Comparison of ENCODE assay signal across 22 cellular contexts in the genomic region with DNA sequence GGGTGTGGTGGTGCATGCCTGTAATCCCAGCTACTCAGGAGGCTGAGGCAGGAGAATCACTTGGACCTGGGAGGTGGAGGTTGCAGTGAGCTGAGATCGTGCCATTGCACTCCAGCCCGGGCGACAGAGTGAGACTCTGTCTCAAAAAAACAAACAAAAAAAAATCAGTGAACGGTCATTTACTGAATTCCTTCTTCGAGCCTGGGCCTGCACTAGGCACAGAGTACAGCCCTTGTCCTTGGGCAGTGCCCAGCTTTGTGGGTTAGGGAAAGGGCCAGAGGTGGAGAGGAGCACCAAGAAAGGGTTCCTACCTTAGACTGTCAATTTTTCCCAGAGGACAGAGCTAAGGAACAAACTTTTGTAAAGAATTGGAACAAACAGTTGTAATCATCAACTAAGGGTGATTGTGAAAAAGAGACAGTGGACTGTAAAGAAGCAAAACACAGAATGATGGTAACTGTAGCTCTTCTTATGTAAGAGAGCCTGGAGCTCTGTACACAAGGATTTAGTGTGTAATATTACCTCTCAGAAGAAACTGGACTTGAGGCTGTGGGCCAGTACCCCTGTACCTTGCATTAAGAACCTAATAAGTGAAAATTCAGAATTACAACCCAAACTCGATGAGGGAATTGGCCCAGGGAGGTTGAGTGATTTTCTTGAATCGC. TPM values are rescaled to one million over a fixed set of nuclear protein-coding genes. Genes with fewer than 3 reads are reported as not detected.
DNase-seq lines count a peak whose midpoint lies in the region; ATAC-seq, FAIRE-seq and TF ChIP-seq lines count a peak whose summit lies in the region.
"Had no signal": no experiment of that assay in that cellular context is flagged by ENCODE, and none has a peak within 500 bp of the region (broad histone marks: within the 10 kb centered on the region; RNA-seq: fewer than 3 reads in every experiment).

No MANE protein-coding gene starts in this region.

- no peak for TF ChIP-seq CTCF in HepG2 (CRISPR knock-in tag; IDR thresholded peaks at IDR 0.05)
- no peak for TF ChIP-seq CTCF in right lobe of liver (IDR thresholded peaks at IDR 0.05)
- TF ChIP-seq CTCF in osteocyte (IDR thresholded peaks at IDR 0.05) = no peak

- ATAC-seq in HepG2 (peak; percentile 79), right lobe of liver (no peak), memory B cell (ENCODE audit: low read depth) (no peak), GM21737 (IDR thresholded peaks at IDR 0.05; ENCODE audit: unreplicated experiment) (no peak)
- ATAC-seq in activated T-cell treated with anti-CD3 and anti-CD28 coated beads, Interleukin-2, amount 50 U/mL, for 72 hours (replicated peaks in 1 of 2) = no peak
- ATAC-seq: A549; CD8-positive, alpha-beta T cell; GM12878 had no signal

- POLR2A ChIA-PET in HepG2 (lab: Yijun Ruan, JAX) = interaction anchor here (1.2 to 1.4 kb wide), 2 partner anchors 10 to 52 kb away, joined by 4 to 7 read pairs; partner anchors contain the start of gene EMSY

- H3K27me3 ChIP-seq in HepG2 (ENCODE audit: control insufficient read depth in 1 of 2, insufficient read depth in 2 of 2, low read length in 2 of 2) (no peaks in the 10 kb centered on the region), right lobe of liver (no peaks in the 10 kb centered on the region)
- H3K27me3 ChIP-seq: BLaER1 treated with 17β-estradiol and CSF1 and Interleukin-3, amounts not matched to agents 10 nM and 100 nM had no signal

- H3K4me3 ChIP-seq in HepG2 (replicated peaks in 1 of 3; ENCODE audit: insufficient read depth in 1 of 3, low read depth in 2 of 3, low read length in 3 of 3) (peak overlapping the region in 2 of 3 experiments; percentile 12 to 24; a peak in 3 of 6 replicates), right lobe of liver (no peak overlapping the region)
- H3K4me3 ChIP-seq: A549; BLaER1 treated with 17β-estradiol and CSF1 and Interleukin-3, amounts not matched to agents 10 nM and 100 nM; GM12878 had no signal

- H3K9ac ChIP-seq in HepG2 (ENCODE audit: insufficient read depth, low read depth, low read length) = 0 out of 2 replicates have a peak overlapping the region, but pooled peaks have one; percentile 11
- H3K9ac ChIP-seq: BLaER1 treated with 17β-estradiol and CSF1 and Interleukin-3, amounts not matched to agents 10 nM and 100 nM had no signal

- in situ Hi-C loops in HepG2 (cut with HindIII; ENCODE audit: extremely low pct_ligation_motif_present, low pct_unique_long_range_greater_than_20kb) = no loop called here

- 5% methylated on average over 7 of the region's 7 CpGs for WGBS in HepG2 (ENCODE audit: low lambda C conversion rate)
- 66% methylated on average over 4 of the region's 7 CpGs for WGBS in right lobe of liver (ENCODE audit: insufficient coverage, low coverage, low lambda C conversion rate, missing lambda C conversion rate)

- H4K20me1 ChIP-seq in HepG2 (ENCODE audit: insufficient read depth, low read length) = no peaks in the 10 kb centered on the region
- H4K20me1 ChIP-seq: BLaER1 treated with 17β-estradiol and CSF1 and Interleukin-3, amounts not matched to agents 10 nM and 100 nM had no signal

- H3K4me2 ChIP-seq in HepG2 (ENCODE audit: low read depth, low read length) = peak overlapping the region; percentile 59
- H3K4me2 ChIP-seq: A549; BLaER1 treated with 17β-estradiol and CSF1 and Interleukin-3, amounts not matched to agents 10 nM and 100 nM had no signal

- H3K9me3 Mint-ChIP-seq in memory B cell (no peaks in the 10 kb centered on the region), osteocyte (ENCODE audit: unreplicated experiment) (no peaks in the 10 kb centered on the region)
- no peaks in the 10 kb centered on the region for H3K9me3 Mint-ChIP-seq in activated T-cell treated with anti-CD3 and anti-CD28 coated beads, Interleukin-2, amount 50 U/mL, for 72 hours
- H3K9me3 Mint-ChIP-seq: CD4-positive, alpha-beta T cell; CD8-positive, alpha-beta T cell had no signal

- TF ChIP-seq POLR2A in HepG2 (IDR thresholded peaks at IDR 0.05; ENCODE audit: insufficient read depth in 1 of 2, low read depth in 2 of 2, low read length in 2 of 2) (no peak), right lobe of liver (IDR thresholded peaks at IDR 0.05) (no peak)

- H3K9me3 ChIP-seq in HepG2 (ENCODE audit: low read length) = no peaks in the 10 kb centered on the region
- no peaks in the 10 kb centered on the region for H3K9me3 ChIP-seq in right lobe of liver
- H3K9me3 ChIP-seq: A549; BLaER1 treated with 17β-estradiol and CSF1 and Interleukin-3, amounts not matched to agents 10 nM and 100 nM; Caco-2 had no signal

- intact Hi-C loops in HepG2 (cut with micrococcal nuclease; ENCODE audit: unreplicated experiment) = no loop called here
- intact Hi-C loops in right lobe of liver (cut with DNase I) = no loop called here

- no peak for FAIRE-seq in HepG2 (lab: Jason Lieb, UNC)
- FAIRE-seq: A549, D721Med, G401.6, GM12878, GM12892, GM18507 had no signal

- TF ChIP-seq EP300 in HepG2 (IDR thresholded peaks at IDR 0.05; ENCODE audit: low read depth in 2 of 2, low read length in 2 of 2) (peak in 1 of 2 experiments; percentile 16; a peak in 1 of 4 replicates), HepG2 (CRISPR knock-in tag; IDR thresholded peaks at IDR 0.05; ENCODE audit: borderline replicate concordance) (no peak)

- peak overlapping the region; percentile 57 for H3K27ac ChIP-seq in HepG2 (ENCODE audit: extremely low read length, insufficient read depth, low read length)
- no peak overlapping the region for H3K27ac ChIP-seq in right lobe of liver
- H3K27ac ChIP-seq: 22Rv1, A549, C4-2B had no signal

- CTCF ChIA-PET in HepG2 (lab: Yijun Ruan, JAX; ENCODE audit: low intra/inter-chr PET ratio, low total read pairs) = no interaction called here

- H3K36me3 Mint-ChIP-seq in memory B cell (no peaks in the 10 kb centered on the region), osteocyte (ENCODE audit: unreplicated experiment) (no peaks in the 10 kb centered on the region)
- no peaks in the 10 kb centered on the region for H3K36me3 Mint-ChIP-seq in activated T-cell treated with anti-CD3 and anti-CD28 coated beads, Interleukin-2, amount 50 U/mL, for 72 hours (ENCODE audit: insufficient read depth in 2 of 2)
- H3K36me3 Mint-ChIP-seq: CD8-positive, alpha-beta T cell had no signal

- H3K4me1 ChIP-seq in HepG2 (ENCODE audit: insufficient read depth, low read length) (peaks cover 20% of the 10 kb centered on the region), right lobe of liver (no peaks in the 10 kb centered on the region)
- H3K4me1 ChIP-seq: A549; BLaER1 treated with 17β-estradiol and CSF1 and Interleukin-3, amounts not matched to agents 10 nM and 100 nM; Caco-2 had no signal

- BruUV-seq in HepG2 (replicated peaks; lab: Mats Ljungman, UMichigan) = no TSS peak

- H3K27ac Mint-ChIP-seq in memory B cell (peak overlapping the region; percentile 28), osteocyte (ENCODE audit: unreplicated experiment) (no peak overlapping the region)
- no peak overlapping the region for H3K27ac Mint-ChIP-seq in activated T-cell treated with anti-CD3 and anti-CD28 coated beads, Interleukin-2, amount 50 U/mL, for 72 hours
- H3K27ac Mint-ChIP-seq: B cell; CD4-positive, alpha-beta T cell; CD8-positive, alpha-beta T cell had no signal

- H3K4me1 Mint-ChIP-seq in memory B cell = peaks cover 7% of the 10 kb centered on the region
- H3K4me1 Mint-ChIP-seq in osteocyte (ENCODE audit: unreplicated experiment) = no peaks in the 10 kb centered on the region
- H3K4me1 Mint-ChIP-seq in activated T-cell treated with anti-CD3 and anti-CD28 coated beads, Interleukin-2, amount 50 U/mL, for 72 hours (ENCODE audit: low read depth) = no peaks in the 10 kb centered on the region

- H3K4me3 Mint-ChIP-seq in memory B cell (no peak overlapping the region), osteocyte (ENCODE audit: unreplicated experiment) (no peak overlapping the region)
- no peak overlapping the region for H3K4me3 Mint-ChIP-seq in activated T-cell treated with anti-CD3 and anti-CD28 coated beads, Interleukin-2, amount 50 U/mL, for 72 hours
- H3K4me3 Mint-ChIP-seq: B cell; CD4-positive, alpha-beta T cell; CD8-positive, alpha-beta T cell had no signal

- H2AFZ ChIP-seq in HepG2 (ENCODE audit: low read length) = peak overlapping the region; percentile 45

- DNase-seq in HepG2 (ENCODE audit: low spot score) = no peak
- no peak for DNase-seq in right lobe of liver
- no peak for DNase-seq in memory B cell (ENCODE audit: low spot score in 2 of 2)
- DNase-seq in osteocyte (ENCODE audit: extremely low spot score, unreplicated experiment) = peak; percentile 54
- DNase-seq in activated T-cell treated with anti-CD3 and anti-CD28 coated beads, Interleukin-2, amount 50 U/mL, for 72 hours = no peak
- DNase-seq in GF-D8 (lab: John Stamatoyannopoulos, UW) = no peak
- DNase-seq: Caco-2; Calu3; CD4-positive, alpha-beta T cell; CD8-positive, alpha-beta T cell; DMS79 treated with DMSO at 0.1 percent for 48 hours had no signal

- H3K36me3 ChIP-seq in HepG2 (replicated peaks in 1 of 2; ENCODE audit: control insufficient read depth in 1 of 2, insufficient read depth in 2 of 2, low read length in 2 of 2) (no peaks in the 10 kb centered on the region), right lobe of liver (no peaks in the 10 kb centered on the region)
- H3K36me3 ChIP-seq: BLaER1 treated with 17β-estradiol and CSF1 and Interleukin-3, amounts not matched to agents 10 nM and 100 nM had no signal

- H3K27me3 Mint-ChIP-seq in memory B cell (no peaks in the 10 kb centered on the region), osteocyte (ENCODE audit: unreplicated experiment) (no peaks in the 10 kb centered on the region)
- peaks cover 7% of the 10 kb centered on the region for H3K27me3 Mint-ChIP-seq in activated T-cell treated with anti-CD3 and anti-CD28 coated beads, Interleukin-2, amount 50 U/mL, for 72 hours (ENCODE audit: low read depth)
- H3K27me3 Mint-ChIP-seq: B cell; CD4-positive, alpha-beta T cell had no signal

- H3K79me2 ChIP-seq in HepG2 (ENCODE audit: insufficient read depth, low read length) = no peaks in the 10 kb centered on the region

- TF ChIP-seq RAD21 in HepG2 (CRISPR knock-in tag; IDR thresholded peaks at IDR 0.05) = no peak

RNA-seq across cellular contexts. Expression of gene GVQW3, which starts 10.8 kb away (rescaled TPM):
- total RNA-seq in HepG2 (2016; rRNA removed; fragmentation: Illumina TruSeq; extraction: Trizol) = 2.9 and 5.6 TPM in 2 replicates
- 1.2 and 1.4 TPM in 2 replicates for total RNA-seq in HepG2 (2016; cell fraction: cytosol; rRNA removed; fragmentation: Illumina TruSeq; extraction: Trizol; ENCODE audit: low read depth)
- total RNA-seq in HepG2 (2016; cell fraction: insoluble cytoplasmic fraction; rRNA removed; fragmentation: Illumina TruSeq; extraction: Trizol) = 4.0 and 4.7 TPM in 2 replicates
- total RNA-seq in HepG2 (2016; cell fraction: membrane; rRNA removed; fragmentation: Illumina TruSeq; extraction: Trizol) = 2.4 and 3.0 TPM in 2 replicates
- 14.0 and 15.9 TPM in 2 replicates for total RNA-seq in HepG2 (2016; cell fraction: nucleus; rRNA removed; fragmentation: Illumina TruSeq; extraction: Trizol)
- 5.0 and 5.4 TPM in 2 replicates for polyA plus RNA-seq in HepG2 (2011; rRNA removed)
- 2.1 and 2.4 TPM in 2 replicates for polyA plus RNA-seq in HepG2 (2011; cell fraction: cytosol; rRNA removed)
- polyA plus RNA-seq in HepG2 (2011; cell fraction: nucleus; rRNA removed) = 8.6 and 13.2 TPM in 2 replicates
- polyA plus RNA-seq in HepG2 (2012) = 2.7 and 4.3 TPM in 2 replicates
- 0.47 and 0.55 TPM in 2 replicates for polyA plus RNA-seq in HepG2 (2016; cell fraction: cytosol; fragmentation: Illumina TruSeq; extraction: Trizol; ENCODE audit: low read depth)
- polyA plus RNA-seq in HepG2 (2016; cell fraction: insoluble cytoplasmic fraction; fragmentation: Illumina TruSeq; extraction: Trizol; ENCODE audit: low read depth) = 1.3 and 2.2 TPM in 2 replicates
- 1.2 and 1.4 TPM in 2 replicates for polyA plus RNA-seq in HepG2 (2016; cell fraction: membrane; fragmentation: Illumina TruSeq; extraction: Trizol; ENCODE audit: low read depth)
- 11.5 TPM in 2 replicates for polyA plus RNA-seq in HepG2 (2016; cell fraction: nucleus; fragmentation: Illumina TruSeq; extraction: Trizol; ENCODE audit: insufficient read depth, low read depth)
- 5.4 and 9.4 TPM in 2 replicates for polyA minus RNA-seq in HepG2 (2011; rRNA and poly(A)+ RNA removed; ENCODE audit: low replicate concordance)
- 1.5 and 1.7 TPM in 2 replicates for polyA minus RNA-seq in HepG2 (2011; cell fraction: cytosol; rRNA and poly(A)+ RNA removed)
- 13.8 and 16.8 TPM in 2 replicates for polyA minus RNA-seq in HepG2 (2011; cell fraction: nucleus; rRNA and poly(A)+ RNA removed)
- total RNA-seq in right lobe of liver = under 1 TPM in 5 of 6 experiments, not detected in 1; 0.32 to 0.84 (median 0.49) TPM
- total RNA-seq in osteocyte = 3.8 and 4.2 TPM in 2 replicates
- total RNA-seq in activated T-cell treated with anti-CD3 and anti-CD28 coated beads, Interleukin-2, amount 50 U/mL, for 72 hours = 1 to 10 TPM; 3.6 to 3.8 TPM

RNA-seq across cellular contexts. Expression of gene THAP12, which starts 11.0 kb away (rescaled TPM):
- total RNA-seq in HepG2 (2016; rRNA removed; fragmentation: Illumina TruSeq; extraction: Trizol) (51.3 and 74.3 TPM in 2 replicates), right lobe of liver (10 to 100 TPM; 11.5 to 15.8 (median 12.5) TPM), osteocyte (35.1 and 36.8 TPM in 2 replicates)
- total RNA-seq in HepG2 (2016; cell fraction: cytosol; rRNA removed; fragmentation: Illumina TruSeq; extraction: Trizol; ENCODE audit: low read depth) = 12.1 and 16.8 TPM in 2 replicates
- total RNA-seq in HepG2 (2016; cell fraction: insoluble cytoplasmic fraction; rRNA removed; fragmentation: Illumina TruSeq; extraction: Trizol) = 50.5 and 71.4 TPM in 2 replicates
- 60.5 and 71.9 TPM in 2 replicates for total RNA-seq in HepG2 (2016; cell fraction: membrane; rRNA removed; fragmentation: Illumina TruSeq; extraction: Trizol)
- 32.5 and 35.7 TPM in 2 replicates for total RNA-seq in HepG2 (2016; cell fraction: nucleus; rRNA removed; fragmentation: Illumina TruSeq; extraction: Trizol)
- polyA plus RNA-seq in HepG2 (2011; rRNA removed) = 14.8 and 18.8 TPM in 2 replicates
- 7.0 and 12.9 TPM in 2 replicates for polyA plus RNA-seq in HepG2 (2011; cell fraction: cytosol; rRNA removed)
- polyA plus RNA-seq in HepG2 (2011; cell fraction: nucleus; rRNA removed) = 4.3 and 5.7 TPM in 2 replicates
- 21.7 and 26.2 TPM in 2 replicates for polyA plus RNA-seq in HepG2 (2012)
- 14.2 and 14.3 TPM in 2 replicates for polyA plus RNA-seq in HepG2 (2016; cell fraction: cytosol; fragmentation: Illumina TruSeq; extraction: Trizol; ENCODE audit: low read depth)
- polyA plus RNA-seq in HepG2 (2016; cell fraction: insoluble cytoplasmic fraction; fragmentation: Illumina TruSeq; extraction: Trizol; ENCODE audit: low read depth) = 60.0 and 64.8 TPM in 2 replicates
- 44.9 and 48.1 TPM in 2 replicates for polyA plus RNA-seq in HepG2 (2016; cell fraction: membrane; fragmentation: Illumina TruSeq; extraction: Trizol; ENCODE audit: low read depth)
- 36.4 and 40.3 TPM in 2 replicates for polyA plus RNA-seq in HepG2 (2016; cell fraction: nucleus; fragmentation: Illumina TruSeq; extraction: Trizol; ENCODE audit: insufficient read depth, low read depth)
- polyA minus RNA-seq in HepG2 (2011; rRNA and poly(A)+ RNA removed; ENCODE audit: low replicate concordance) = 6.1 and 17.9 TPM in 2 replicates
- 11.9 and 17.2 TPM in 2 replicates for polyA minus RNA-seq in HepG2 (2011; cell fraction: cytosol; rRNA and poly(A)+ RNA removed)
- 28.1 and 31.5 TPM in 2 replicates for polyA minus RNA-seq in HepG2 (2011; cell fraction: nucleus; rRNA and poly(A)+ RNA removed)
- total RNA-seq in activated T-cell treated with anti-CD3 and anti-CD28 coated beads, Interleukin-2, amount 50 U/mL, for 72 hours = 10 to 100 TPM; 55.9 to 66.6 TPM

RNA-seq across cellular contexts. Expression of gene EMSY, which starts 52.9 kb away (rescaled TPM):
- total RNA-seq in HepG2 (2016; rRNA removed; fragmentation: Illumina TruSeq; extraction: Trizol) = 10.6 and 11.6 TPM in 2 replicates
- total RNA-seq in HepG2 (2016; cell fraction: cytosol; rRNA removed; fragmentation: Illumina TruSeq; extraction: Trizol; ENCODE audit: low read depth) = 10.9 and 11.4 TPM in 2 replicates
- 9.9 and 11.7 TPM in 2 replicates for total RNA-seq in HepG2 (2016; cell fraction: insoluble cytoplasmic fraction; rRNA removed; fragmentation: Illumina TruSeq; extraction: Trizol)
- total RNA-seq in HepG2 (2016; cell fraction: membrane; rRNA removed; fragmentation: Illumina TruSeq; extraction: Trizol) = 6.4 and 6.7 TPM in 2 replicates
- 30.0 and 30.3 TPM in 2 replicates for total RNA-seq in HepG2 (2016; cell fraction: nucleus; rRNA removed; fragmentation: Illumina TruSeq; extraction: Trizol)
- 16.6 and 18.5 TPM in 2 replicates for polyA plus RNA-seq in HepG2 (2011; rRNA removed)
- polyA plus RNA-seq in HepG2 (2011; cell fraction: cytosol; rRNA removed) = 8.0 and 8.3 TPM in 2 replicates
- 22.2 and 33.5 TPM in 2 replicates for polyA plus RNA-seq in HepG2 (2011; cell fraction: nucleus; rRNA removed)
- 8.1 and 12.0 TPM in 2 replicates for polyA plus RNA-seq in HepG2 (2012)
- polyA plus RNA-seq in HepG2 (2016; cell fraction: cytosol; fragmentation: Illumina TruSeq; extraction: Trizol; ENCODE audit: low read depth) = 0.51 and 0.80 TPM in 2 replicates
- 10.5 and 12.2 TPM in 2 replicates for polyA plus RNA-seq in HepG2 (2016; cell fraction: insoluble cytoplasmic fraction; fragmentation: Illumina TruSeq; extraction: Trizol; ENCODE audit: low read depth)
- polyA plus RNA-seq in HepG2 (2016; cell fraction: membrane; fragmentation: Illumina TruSeq; extraction: Trizol; ENCODE audit: low read depth) = 1.2 and 1.9 TPM in 2 replicates
- polyA plus RNA-seq in HepG2 (2016; cell fraction: nucleus; fragmentation: Illumina TruSeq; extraction: Trizol; ENCODE audit: insufficient read depth, low read depth) = 22.0 and 24.6 TPM in 2 replicates
- 25.3 and 56.5 TPM in 2 replicates for polyA minus RNA-seq in HepG2 (2011; rRNA and poly(A)+ RNA removed; ENCODE audit: low replicate concordance)
- 7.3 and 8.1 TPM in 2 replicates for polyA minus RNA-seq in HepG2 (2011; cell fraction: cytosol; rRNA and poly(A)+ RNA removed)
- 74.8 and 84.5 TPM in 2 replicates for polyA minus RNA-seq in HepG2 (2011; cell fraction: nucleus; rRNA and poly(A)+ RNA removed)
- 10 to 100 TPM in 2 of 6 experiments, 1 to 10 TPM in 4; 6.1 to 15.2 (median 7.2) TPM for total RNA-seq in right lobe of liver
- total RNA-seq in osteocyte = 23.8 and 24.1 TPM in 2 replicates
- total RNA-seq in activated T-cell treated with anti-CD3 and anti-CD28 coated beads, Interleukin-2, amount 50 U/mL, for 72 hours = 10 to 100 TPM; 24.6 to 27.8 TPM

Comparison
In these comparisons a context has a peak if more than half of its experiments do, and no peak if none do; other contexts are left out.
1. H3K4me3 ChIP-seq: peak in HepG2 (2 of 3); none in right lobe of liver (0 of 3).